ENCODE assay signal across 15 cellular contexts in genomic region chr5:1006656-1007071, GRCh38. TPM values are rescaled to one million over a fixed set of nuclear protein-coding genes. Genes with fewer than 3 reads are reported as not detected.
DNase-seq lines count a peak whose midpoint lies in the region; ATAC-seq and TF ChIP-seq lines count a peak whose summit lies in the region.
"Had no signal": no experiment of that assay in that cellular context is flagged by ENCODE, and none has a peak within 500 bp of the region (broad histone marks: within the 10 kb centered on the region; RNA-seq: fewer than 3 reads in every experiment).

No MANE protein-coding gene starts in this region.

- H3K27ac ChIP-seq in left ventricle myocardium inferior (replicated peaks) = no peak overlapping the region
- no peak overlapping the region for H3K27ac ChIP-seq in tibial artery
- no peak overlapping the region for H3K27ac ChIP-seq in SK-N-SH (ENCODE audit: low read depth in 2 of 2, low read length in 1 of 2)
- H3K27ac ChIP-seq: coronary artery, epithelial cell of prostate, vagina had no signal

- no peak for TF ChIP-seq CTCF in left ventricle myocardium inferior (IDR thresholded peaks at IDR 0.05; ENCODE audit: borderline replicate concordance)
- TF ChIP-seq CTCF in tibial artery (IDR thresholded peaks at IDR 0.05) = no peak
- no peak for TF ChIP-seq CTCF in SK-N-SH (IDR thresholded peaks at IDR 0.05)

- H3K4me3 Mint-ChIP-seq in T-helper 17 cell (peak overlapping the region; percentile 36), naive B cell (peak overlapping the region in 6 of 8 donors; percentile 8 to 75 (median 44))

- H3K27ac Mint-ChIP-seq in T-helper 17 cell (no peak overlapping the region), naive B cell (no peak overlapping the region)

- ATAC-seq in left cardiac atrium = no peak
- no peak for ATAC-seq in T-helper 17 cell
- ATAC-seq in naive B cell (ENCODE audit: low read depth in 2 of 2) = no peak
- no peak for ATAC-seq in HG02885 (IDR thresholded peaks at IDR 0.05; ENCODE audit: poor library complexity, unreplicated experiment)
- ATAC-seq: right cardiac atrium had no signal

- H3K4me1 ChIP-seq in left ventricle myocardium inferior = peaks cover 66% of the 10 kb centered on the region
- peaks cover 0 to 45% (median 28%) of the 10 kb centered on the region in 4 donors for H3K4me1 ChIP-seq in tibial artery
- peaks cover 0 to 2% of the 10 kb centered on the region in 2 experiments; a peak in 1 of 4 replicates for H3K4me1 ChIP-seq in SK-N-SH (ENCODE audit: control insufficient read depth in 1 of 2, insufficient read depth in 2 of 2, low read depth in 1 of 2, low read length in 1 of 2)

- H3K27me3 Mint-ChIP-seq in T-helper 17 cell (peaks cover 48% of the 10 kb centered on the region), naive B cell (peaks cover 44 to 66% (median 50%) of the 10 kb centered on the region in 3 donors)

- peak; percentile 12 for DNase-seq in left ventricle myocardium inferior
- DNase-seq in left cardiac atrium = no peak
- peak in 1 of 3 donors; percentile 4 for DNase-seq in T-helper 17 cell
- DNase-seq in naive B cell = no peak
- peak; percentile 11 to 52 for DNase-seq in tibial artery
- DNase-seq in SK-N-SH = no peak
- no peak for DNase-seq in NCI-H1092 (lab: John Stamatoyannopoulos, UW)
- DNase-seq: NCI-H1930, NCI-H524 treated with DMSO at 0.1 percent for 48 hours, T-helper 2 cell had no signal

- H3F3A ChIP-seq in SK-N-SH (replicated peaks; ENCODE audit: insufficient read depth) = no peaks in the 10 kb centered on the region

- no peaks in the 10 kb centered on the region for H3K79me2 ChIP-seq in SK-N-SH (ENCODE audit: insufficient read depth)

- H3K4me2 ChIP-seq in SK-N-SH = no peak overlapping the region

- TF ChIP-seq EP300 in SK-N-SH (IDR thresholded peaks at IDR 0.05; ENCODE audit: borderline replicate concordance in 1 of 2, low read depth in 1 of 2, low read length in 1 of 2) = no peak

- no peak overlapping the region for H3K9ac ChIP-seq in SK-N-SH

- WGBS in SK-N-SH (ENCODE audit: low lambda C conversion rate) = no CpG with 5 or more reads among the region's 5 CpGs

- no peak overlapping the region for H2AFZ ChIP-seq in SK-N-SH (ENCODE audit: low read depth)

- H3K4me1 Mint-ChIP-seq in T-helper 17 cell (peaks cover 23% of the 10 kb centered on the region), naive B cell (peaks cover 16 to 29% (median 22%) of the 10 kb centered on the region in 3 donors)

- H3K27me3 ChIP-seq in left ventricle myocardium inferior (ENCODE audit: low read depth) = peaks cover 22% of the 10 kb centered on the region
- peaks cover 0 to 81% of the 10 kb centered on the region in 2 donors for H3K27me3 ChIP-seq in tibial artery
- H3K27me3 ChIP-seq in SK-N-SH (ENCODE audit: insufficient read depth) = peaks cover 70% of the 10 kb centered on the region

- peaks cover 0 to under 1% (median 0%) of the 10 kb centered on the region in 7 donors for H3K9me3 Mint-ChIP-seq in naive B cell

- H3K36me3 Mint-ChIP-seq in T-helper 17 cell (ENCODE audit: low read depth) (peaks cover 2% of the 10 kb centered on the region), naive B cell (peaks cover 0 to 8% of the 10 kb centered on the region in 2 donors)

- intact Hi-C loops in left ventricle myocardium inferior (cut with micrococcal nuclease) (no loop called here), left cardiac atrium (cut with DNase I) (loop anchor here in 1 of 2 donors (5.0 kb wide), 1 partner anchor 131 kb away; no protein-coding TSS in a partner anchor), tibial artery (cut with DNase I; ENCODE audit: low total_unique reads) (no loop called here)

- no peaks in the 10 kb centered on the region for H3K36me3 ChIP-seq in left ventricle myocardium inferior
- H3K36me3 ChIP-seq in tibial artery = no peaks in the 10 kb centered on the region
- H3K36me3 ChIP-seq in SK-N-SH (replicated peaks in 1 of 2; ENCODE audit: control insufficient read depth in 1 of 2, insufficient read depth in 2 of 2, low read length in 1 of 2) = no peaks in the 10 kb centered on the region
- H3K36me3 ChIP-seq: vagina had no signal

- no peak for TF ChIP-seq RAD21 in SK-N-SH (IDR thresholded peaks at IDR 0.05; ENCODE audit: low read length)

- no peaks in the 10 kb centered on the region for H3K9me2 ChIP-seq in SK-N-SH

- H3K4me3 ChIP-seq in left ventricle myocardium inferior (no peak overlapping the region), tibial artery (no peak overlapping the region), SK-N-SH (ENCODE audit: low read depth in 2 of 2, low read length in 1 of 2) (no peak overlapping the region)
- H3K4me3 ChIP-seq: coronary artery, vagina had no signal

- H3K9me3 ChIP-seq in left ventricle myocardium inferior (replicated peaks) (no peaks in the 10 kb centered on the region), T-helper 17 cell (ENCODE audit: control insufficient read depth, low read length, poor library complexity, severe bottlenecking) (no peaks in the 10 kb centered on the region), tibial artery (no peaks in the 10 kb centered on the region), SK-N-SH (no peaks in the 10 kb centered on the region)
- H3K9me3 ChIP-seq: vagina had no signal

- CTCF ChIA-PET in SK-N-SH (lab: Yijun Ruan, JAX) = interaction anchor here (0.6 to 6.5 kb wide), 11 partner anchors 8 to 179 kb away, joined by 3 to 44 read pairs (median 8); no protein-coding TSS in a partner anchor

- POLR2A ChIA-PET in SK-N-SH (lab: Yijun Ruan, JAX) = no interaction called here

- no peaks in the 10 kb centered on the region for H4K20me1 ChIP-seq in SK-N-SH (ENCODE audit: insufficient read depth)

TF ChIP-seq in SK-N-SH, 30 proteins besides CTCF, POLR2A, EP300 and RAD21 (continues in another document):
- TF ChIP-seq PBX3 (IDR thresholded peaks at IDR 0.05) = no peak
- no peak for TF ChIP-seq SIN3A (IDR thresholded peaks at IDR 0.05; ENCODE audit: borderline replicate concordance, low read depth, low read length)
- TF ChIP-seq CHD2 (IDR thresholded peaks at IDR 0.05; ENCODE audit: low read length, partially characterized antibody) = no peak
- no peak for TF ChIP-seq TEAD4 (IDR thresholded peaks at IDR 0.05; ENCODE audit: borderline replicate concordance, insufficient read depth)
- no peak for TF ChIP-seq FOXM1 (IDR thresholded peaks at IDR 0.05; ENCODE audit: low read depth)
- TF ChIP-seq, protein P1, sequence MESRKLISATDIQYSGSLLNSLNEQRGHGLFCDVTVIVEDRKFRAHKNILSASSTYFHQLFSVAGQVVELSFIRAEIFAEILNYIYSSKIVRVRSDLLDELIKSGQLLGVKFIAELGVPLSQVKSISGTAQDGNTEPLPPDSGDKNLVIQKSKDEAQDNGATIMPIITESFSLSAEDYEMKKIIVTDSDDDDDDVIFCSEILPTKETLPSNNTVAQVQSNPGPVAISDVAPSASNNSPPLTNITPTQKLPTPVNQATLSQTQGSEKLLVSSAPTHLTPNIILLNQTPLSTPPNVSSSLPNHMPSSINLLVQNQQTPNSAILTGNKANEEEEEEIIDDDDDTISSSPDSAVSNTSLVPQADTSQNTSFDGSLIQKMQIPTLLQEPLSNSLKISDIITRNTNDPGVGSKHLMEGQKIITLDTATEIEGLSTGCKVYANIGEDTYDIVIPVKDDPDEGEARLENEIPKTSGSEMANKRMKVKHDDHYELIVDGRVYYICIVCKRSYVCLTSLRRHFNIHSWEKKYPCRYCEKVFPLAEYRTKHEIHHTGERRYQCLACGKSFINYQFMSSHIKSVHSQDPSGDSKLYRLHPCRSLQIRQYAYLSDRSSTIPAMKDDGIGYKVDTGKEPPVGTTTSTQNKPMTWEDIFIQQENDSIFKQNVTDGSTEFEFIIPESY (IDR thresholded peaks at IDR 0.05; ENCODE audit: borderline replicate concordance, low read depth) = no peak
- TF ChIP-seq USF1 (IDR thresholded peaks at IDR 0.05; ENCODE audit: borderline replicate concordance, low read depth) = no peak
- no peak for TF ChIP-seq GATA2 (CRISPR knock-in tag; IDR thresholded peaks at IDR 0.05)
- no peak for TF ChIP-seq NRF1 (IDR thresholded peaks at IDR 0.05; ENCODE audit: low read depth, low read length)
- no peak for TF ChIP-seq FOSL2 (IDR thresholded peaks at IDR 0.05; ENCODE audit: borderline replicate concordance, low read depth)
- no peak for TF ChIP-seq TAF1 (IDR thresholded peaks at IDR 0.05; ENCODE audit: borderline replicate concordance, low read depth, low read length)
- TF ChIP-seq YY1 (IDR thresholded peaks at IDR 0.05; ENCODE audit: low read depth) = no peak
- no peak for TF ChIP-seq JUND (IDR thresholded peaks at IDR 0.05)
- no peak for TF ChIP-seq USF2 (IDR thresholded peaks at IDR 0.05; ENCODE audit: borderline replicate concordance, low read depth, low read length)

RNA-seq across cellular contexts. Expression of gene NKD2, which starts 1.9 kb away (rescaled TPM):
- total RNA-seq in left ventricle myocardium inferior (3.7 TPM), left cardiac atrium (10 to 100 TPM in 1 of 2 donors, 1 to 10 TPM in 1; 4.4 to 10.4 TPM), T-helper 17 cell (not detected)
- polyA plus RNA-seq in naive B cell (ENCODE audit: low read depth in 6 of 6) (under 1 TPM in 1 of 6 donors, not detected in 5; 0.29 TPM), SK-N-SH (2012; rRNA removed) (not detected in 2 replicates)
- polyA plus RNA-seq in SK-N-SH (2012; cell fraction: cytosol; rRNA removed) = not detected in 2 replicates
- polyA plus RNA-seq in SK-N-SH (2012; cell fraction: nucleus; rRNA removed) = 0.06 TPM in 1 of 2 replicates, not detected in the other

Comparison
In these comparisons a context has a peak if more than half of its experiments do, and no peak if none do; other contexts are left out.
1. DNase-seq: peak in left ventricle myocardium inferior (single experiment) and tibial artery (2 of 2); none in left cardiac atrium (single experiment), naive B cell (single experiment), SK-N-SH (single experiment) and NCI-H1092 (single experiment).